ENCODE assay signal across 35 cellular contexts in genomic region chr10:127384532-127384931, GRCh38.
"Had no signal": no experiment of that assay in that cellular context is flagged by ENCODE, and none has a peak within 500 bp of the region (broad histone marks: within the 10 kb centered on the region; RNA-seq: fewer than 3 reads in every experiment).

No MANE protein-coding gene starts in this region.

- H3K27ac Mint-ChIP-seq: activated CD4-positive, alpha-beta memory T cell treated with anti-CD3 and anti-CD28 coated beads for 36 hours; activated CD4-positive, alpha-beta T cell treated with anti-CD3 and anti-CD28 coated beads, Interleukin-2, amount 10 ng/mL, durations not matched to agents 24 days and 14 days; activated CD8-positive, alpha-beta T cell treated with anti-CD3 and anti-CD28 coated beads for 36 hours; activated naive CD4-positive, alpha-beta T cell treated with anti-CD3 and anti-CD28 coated beads for 36 hours; activated naive CD8-positive, alpha-beta T cell treated with anti-CD3 and anti-CD28 coated beads for 36 hours; activated T-cell treated with anti-CD3 and anti-CD28 coated beads, Interleukin-2, amount 50 U/mL, for 72 hours; activated T-helper 1 cell treated with anti-CD3 and anti-CD28 coated beads, Interleukin-12 subunit alpha, Interleukin-12 subunit beta, Interleukin-2, Interleukin-4 antibody, amounts not matched to agents 30 ng/mL and 10 ng/mL and 1 ng/mL, durations not matched to agents 14 hours and 24 hours and 36 hours; activated T-helper 17 cell treated with anti-CD3 and anti-CD28 coated beads, Interleukin-2, amount 50 U/mL, for 72 hours; T-helper 1 cell treated with Interleukin-12 subunit alpha and Interleukin-12 subunit beta and Interleukin-4 antibody, amounts not matched to agents 30 μg/mL and 1 μg/mL, for 36 hours; T-helper 2 cell treated with Interferon-gamma antibody and Interleukin-4, amounts not matched to agents 5 μg/mL and 100 μg/mL, for 36 hours had no signal

- H3K9me3 Mint-ChIP-seq: activated CD4-positive, alpha-beta memory T cell treated with anti-CD3 and anti-CD28 coated beads for 36 hours; activated CD4-positive, alpha-beta T cell treated with anti-CD3 and anti-CD28 coated beads, Interleukin-2, amount 10 ng/mL, durations not matched to agents 24 days and 14 days; activated CD8-positive, alpha-beta T cell treated with anti-CD3 and anti-CD28 coated beads for 36 hours; activated naive CD4-positive, alpha-beta T cell treated with anti-CD3 and anti-CD28 coated beads for 36 hours; activated naive CD4-positive, alpha-beta T cell treated with anti-CD3 and anti-CD28 coated beads, Interleukin-2, amount 50 U/mL, for 72 hours; activated naive CD8-positive, alpha-beta T cell treated with anti-CD3 and anti-CD28 coated beads for 36 hours; activated T-cell treated with anti-CD3 and anti-CD28 coated beads, Interleukin-2, amount 50 U/mL, for 4 hours; activated T-cell treated with anti-CD3 and anti-CD28 coated beads, Interleukin-2, amount 50 U/mL, for 72 hours; activated T-helper 1 cell treated with anti-CD3 and anti-CD28 coated beads, Interleukin-12 subunit alpha, Interleukin-12 subunit beta, Interleukin-2, Interleukin-4 antibody, amounts not matched to agents 30 ng/mL and 10 ng/mL and 1 ng/mL, durations not matched to agents 14 hours and 24 hours and 36 hours; activated T-helper 17 cell treated with anti-CD3 and anti-CD28 coated beads, Interleukin-2, amount 50 U/mL, for 72 hours; T-helper 1 cell treated with Interleukin-12 subunit alpha and Interleukin-12 subunit beta and Interleukin-4 antibody, amounts not matched to agents 30 μg/mL and 1 μg/mL, for 36 hours; T-helper 2 cell treated with Interferon-gamma antibody and Interleukin-4, amounts not matched to agents 5 μg/mL and 100 μg/mL, for 36 hours had no signal

- H3K27me3 Mint-ChIP-seq: activated CD4-positive, alpha-beta T cell treated with anti-CD3 and anti-CD28 coated beads, Interleukin-2, amount 10 ng/mL, durations not matched to agents 24 days and 14 days; activated naive CD8-positive, alpha-beta T cell treated with anti-CD3 and anti-CD28 coated beads for 36 hours had no signal

- H3K27ac ChIP-seq: adrenal gland, body of pancreas, brain microvascular endothelial cell, breast epithelium, VCaP had no signal

- ATAC-seq: activated CD4-positive, CD25-positive, alpha-beta regulatory T cell treated with anti-CD3 and anti-CD28 coated beads, Interleukin-2, amount 50 U/mL, for 24 hours; activated CD8-positive, alpha-beta T cell treated with anti-CD3 and anti-CD28 coated beads for 36 hours; activated naive CD4-positive, alpha-beta T cell treated with anti-CD3 and anti-CD28 coated beads, Interleukin-2, amount 50 U/mL, for 72 hours; activated T-cell treated with anti-CD3 and anti-CD28 coated beads, Interleukin-2, amount 50 U/mL, for 4 hours; activated T-cell treated with anti-CD3 and anti-CD28 coated beads, Interleukin-2, amount 50 U/mL, for 72 hours; activated T-helper 17 cell treated with anti-CD3 and anti-CD28 coated beads, Interleukin-2, amount 50 U/mL, for 72 hours; body of pancreas had no signal

- H3K27me3 ChIP-seq: adrenal gland, body of pancreas, brain microvascular endothelial cell, breast epithelium had no signal

- H3K4me3 Mint-ChIP-seq: activated CD4-positive, alpha-beta memory T cell treated with anti-CD3 and anti-CD28 coated beads for 36 hours; activated CD4-positive, alpha-beta T cell treated with anti-CD3 and anti-CD28 coated beads, Interleukin-2, amount 10 ng/mL, durations not matched to agents 24 days and 14 days; activated CD8-positive, alpha-beta T cell treated with anti-CD3 and anti-CD28 coated beads for 36 hours; activated naive CD4-positive, alpha-beta T cell treated with anti-CD3 and anti-CD28 coated beads for 36 hours; activated naive CD8-positive, alpha-beta T cell treated with anti-CD3 and anti-CD28 coated beads for 36 hours; activated T-cell treated with anti-CD3 and anti-CD28 coated beads, Interleukin-2, amount 50 U/mL, for 4 hours; activated T-cell treated with anti-CD3 and anti-CD28 coated beads, Interleukin-2, amount 50 U/mL, for 72 hours; activated T-helper 1 cell treated with anti-CD3 and anti-CD28 coated beads, Interleukin-12 subunit alpha, Interleukin-12 subunit beta, Interleukin-2, Interleukin-4 antibody, amounts not matched to agents 30 ng/mL and 10 ng/mL and 1 ng/mL, durations not matched to agents 14 hours and 24 hours and 36 hours; activated T-helper 17 cell treated with anti-CD3 and anti-CD28 coated beads, Interleukin-2, amount 50 U/mL, for 72 hours; T-helper 1 cell treated with Interleukin-12 subunit alpha and Interleukin-12 subunit beta and Interleukin-4 antibody, amounts not matched to agents 30 μg/mL and 1 μg/mL, for 36 hours; T-helper 2 cell treated with Interferon-gamma antibody and Interleukin-4, amounts not matched to agents 5 μg/mL and 100 μg/mL, for 36 hours had no signal

- H3K36me3 Mint-ChIP-seq: activated CD4-positive, alpha-beta memory T cell treated with anti-CD3 and anti-CD28 coated beads for 36 hours; activated naive CD4-positive, alpha-beta T cell treated with anti-CD3 and anti-CD28 coated beads, Interleukin-2, amount 50 U/mL, for 72 hours; activated naive CD8-positive, alpha-beta T cell treated with anti-CD3 and anti-CD28 coated beads for 36 hours had no signal

- H3K9me3 ChIP-seq: adrenal gland, body of pancreas, breast epithelium had no signal

- H3K4me1 ChIP-seq: adrenal gland, body of pancreas, breast epithelium had no signal

- DNase-seq: activated CD4-positive, alpha-beta memory T cell treated with anti-CD3 and anti-CD28 coated beads for 36 hours; activated CD4-positive, alpha-beta T cell treated with anti-CD3 and anti-CD28 coated beads for 4 hours; activated CD4-positive, alpha-beta T cell treated with anti-CD3 and anti-CD28 coated beads, Interleukin-2, amount 10 ng/mL, durations not matched to agents 24 days and 14 days; activated CD4-positive, alpha-beta T cell treated with anti-CD3 and anti-CD28 coated beads, Interleukin-2, amount 50 U/mL, for 1 hour; activated CD4-positive, alpha-beta T cell treated with anti-CD3 and anti-CD28 coated beads, Interleukin-2, amount 50 U/mL, for 4 hours; activated CD4-positive, CD25-positive, alpha-beta regulatory T cell; activated CD8-positive, alpha-beta memory T cell treated with anti-CD3 and anti-CD28 coated beads, Interleukin-2, amount 50 U/mL, for 4 hours; activated CD8-positive, alpha-beta T cell treated with anti-CD3 and anti-CD28 coated beads for 36 hours; activated effector memory CD4-positive, alpha-beta T cell treated with anti-CD3 and anti-CD28 coated beads, Interleukin-2, amount 50 U/mL, for 16 hours; activated gamma-delta T cell treated with Interleukin-2 at 50 U/mL for 16 hours; activated naive CD4-positive, alpha-beta T cell; activated naive CD4-positive, alpha-beta T cell treated with anti-CD3 and anti-CD28 coated beads for 36 hours; activated naive CD4-positive, alpha-beta T cell treated with anti-CD3 and anti-CD28 coated beads, Interleukin-2, amount 50 U/mL, for 16 hours; activated naive CD8-positive, alpha-beta T cell treated with anti-CD3 and anti-CD28 coated beads for 36 hours; activated T-cell treated with anti-CD3 and anti-CD28 coated beads for 4 hours; activated T-cell treated with anti-CD3 and anti-CD28 coated beads, Interleukin-2, amount 50 U/mL, for 1 hour; activated T-cell treated with anti-CD3 and anti-CD28 coated beads, Interleukin-2, amount 50 U/mL, for 4 hours; activated T-cell treated with anti-CD3 and anti-CD28 coated beads, Interleukin-2, amount 50 U/mL, for 72 hours; adrenal gland; amniotic stem cell; aorta; body of pancreas; brain microvascular endothelial cell; central memory CD4-positive, alpha-beta T cell; T-helper 1 cell; T-helper 2 cell; T-helper 9 cell had no signal

- H3K4me1 Mint-ChIP-seq: activated CD4-positive, alpha-beta T cell treated with anti-CD3 and anti-CD28 coated beads, Interleukin-2, amount 10 ng/mL, durations not matched to agents 24 days and 14 days; activated naive CD8-positive, alpha-beta T cell treated with anti-CD3 and anti-CD28 coated beads for 36 hours; activated T-helper 17 cell treated with anti-CD3 and anti-CD28 coated beads, Interleukin-2, amount 50 U/mL, for 72 hours had no signal

- H3K4me3 ChIP-seq: adrenal gland, body of pancreas, breast epithelium had no signal
